8 cellular contexts compared by ENCODE assay signal in the genomic region with DNA sequence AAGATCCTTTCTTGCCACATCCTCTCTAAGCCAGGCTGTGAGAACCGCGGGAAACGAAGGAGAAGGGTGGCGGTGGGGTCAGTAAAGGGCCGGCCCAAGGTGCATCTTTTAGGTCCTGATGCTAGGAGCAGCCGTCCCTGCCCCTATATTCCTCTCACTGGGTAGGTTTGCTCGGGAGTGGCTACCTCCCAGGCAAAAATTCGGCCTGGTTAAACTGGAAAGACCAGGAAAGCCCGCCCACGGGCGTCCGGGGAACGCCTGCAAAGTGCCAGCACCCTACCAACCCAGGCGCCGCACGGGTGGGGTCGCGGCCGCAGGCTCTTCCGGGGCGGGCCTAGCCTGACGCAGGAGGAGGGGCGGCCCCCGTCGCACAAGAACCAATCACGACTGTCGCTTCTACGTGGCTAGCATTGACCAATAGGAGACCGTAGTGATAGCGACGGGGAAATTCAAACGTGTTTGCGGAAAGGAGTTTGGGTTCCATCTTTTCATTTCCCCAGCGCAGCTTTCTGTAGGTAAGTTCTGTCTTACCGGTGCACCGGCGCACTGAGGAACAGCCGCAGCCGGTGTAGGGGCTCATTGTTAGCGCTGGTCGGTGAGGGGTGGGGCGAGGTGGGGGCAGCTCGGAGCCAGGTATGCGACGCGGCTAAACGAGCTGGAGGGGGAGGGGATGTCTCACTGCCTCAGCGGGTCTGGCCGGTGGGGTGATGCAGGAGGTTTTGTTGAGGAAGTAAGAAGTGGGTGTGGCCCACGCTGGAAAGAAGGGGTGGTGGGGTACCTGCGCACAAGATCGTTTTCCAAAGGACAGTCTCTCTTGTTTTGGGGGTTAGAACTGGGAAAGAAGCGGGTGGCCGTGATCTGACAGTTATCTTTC. TPM values are rescaled to one million over a fixed set of nuclear protein-coding genes. Genes with fewer than 3 reads are reported as not detected.
DNase-seq lines count a peak whose midpoint lies in the region; ATAC-seq lines count a peak whose summit lies in the region.

TSS of gene TTK (plus strand) at position 451 of the 874 bp plus-strand sequence. CDS start 1,195 bp downstream, outside the sequence.

- in situ Hi-C loops in GM23248 (cut with MboI) = no loop called here

- no peaks in the 10 kb centered on the region for H3K36me3 ChIP-seq in GM23248 (ENCODE audit: low read depth)

- no peaks in the 10 kb centered on the region for H3K27me3 ChIP-seq in GM23248 (replicated peaks; ENCODE audit: insufficient read depth)

- peak within 1 kb of the TSS; percentile 95 for H3K4me3 Mint-ChIP-seq in activated T-helper 1 cell treated with anti-CD3 and anti-CD28 coated beads, Interleukin-12 subunit alpha, Interleukin-12 subunit beta, Interleukin-2, Interleukin-4 antibody, amounts not matched to agents 30 ng/mL and 10 ng/mL and 1 ng/mL, durations not matched to agents 14 hours and 24 hours and 36 hours
- peak within 1 kb of the TSS; percentile 90 to 98 (median 93) for H3K4me3 Mint-ChIP-seq in naive B cell
- peak within 1 kb of the TSS; percentile 98 for H3K4me3 Mint-ChIP-seq in stimulated activated memory B cell treated with anti-CD40 and anti-IgM and Interleukin-4, amounts not matched to agents 10 μg/mL and 1 μg/mL and 100 μg/mL, for 72 hours

- peaks cover 28% of the 10 kb centered on the region for H3K79me2 ChIP-seq in GM23248 (ENCODE audit: insufficient read depth)

- peaks cover 4% of the 10 kb centered on the region; the same call in 1 of the 2 replicates for H3K4me1 ChIP-seq in GM23248 (ENCODE audit: insufficient read depth)

- intact Hi-C loops in activated T-helper 1 cell treated with anti-CD3 and anti-CD28 coated beads, Interleukin-12 subunit alpha, Interleukin-12 subunit beta, Interleukin-2, Interleukin-4 antibody, amounts not matched to agents 30 ng/mL and 10 ng/mL and 1 ng/mL, durations not matched to agents 14 hours and 24 hours and 36 hours (cut with micrococcal nuclease) = loop anchor here (1.0 to 5.0 kb wide), 8 partner anchors 57 to 1748 kb away; partner anchors contain the start of genes BCKDHB, ELOVL4, HMGN3 and PHIP

- DNase-seq in DMS79 treated with DMSO at 0.1 percent for 48 hours (lab: John Stamatoyannopoulos, UW) (peak; percentile 97), GM23248 (peak; percentile 98), Kasumi-1 (lab: John Stamatoyannopoulos, UW) (peak; percentile 99), RPMI7951 (ENCODE audit: low read depth) (peak; percentile 95), fibroblast of gingiva (ENCODE audit: low read depth) (peak; percentile 97), naive B cell (peak; percentile 90)
- DNase-seq in activated T-helper 1 cell treated with anti-CD3 and anti-CD28 coated beads, Interleukin-12 subunit alpha, Interleukin-12 subunit beta, Interleukin-2, Interleukin-4 antibody, amounts not matched to agents 30 ng/mL and 10 ng/mL and 1 ng/mL, durations not matched to agents 14 hours and 24 hours and 36 hours (ENCODE audit: low spot score) = peak; percentile 92

- H3K27ac Mint-ChIP-seq in activated T-helper 1 cell treated with anti-CD3 and anti-CD28 coated beads, Interleukin-12 subunit alpha, Interleukin-12 subunit beta, Interleukin-2, Interleukin-4 antibody, amounts not matched to agents 30 ng/mL and 10 ng/mL and 1 ng/mL, durations not matched to agents 14 hours and 24 hours and 36 hours = peak within 1 kb of the TSS; percentile 94
- peak within 1 kb of the TSS; percentile 83 to 97 (median 92) for H3K27ac Mint-ChIP-seq in naive B cell
- H3K27ac Mint-ChIP-seq in stimulated activated memory B cell treated with anti-CD40 and anti-IgM and Interleukin-4, amounts not matched to agents 10 μg/mL and 1 μg/mL and 100 μg/mL, for 72 hours = peak within 1 kb of the TSS; percentile 59

- no peaks in the 10 kb centered on the region for H4K20me1 ChIP-seq in GM23248 (ENCODE audit: insufficient read depth)

- peak within 1 kb of the TSS; percentile 91 for H3K9ac ChIP-seq in GM23248

- peak; percentile 99 to 100 for ATAC-seq in naive B cell (ENCODE audit: low read depth in 2 of 2)
- peak; percentile 100 for ATAC-seq in stimulated activated memory B cell treated with anti-CD40 and anti-IgM and Interleukin-4, amounts not matched to agents 10 μg/mL and 1 μg/mL and 100 μg/mL, for 72 hours

- WGBS in GM23248 (ENCODE audit: low coverage in 1 of 2, low lambda C conversion rate in 2 of 2, missing lambda C conversion rate in 2 of 2), 2 experiments = 0 to 1% methylated on average over 49 to 54 of the region's 54 CpGs

- H3K4me3 ChIP-seq in GM23248 = peak within 1 kb of the TSS; percentile 86

- H3K9me3 Mint-ChIP-seq in activated T-helper 1 cell treated with anti-CD3 and anti-CD28 coated beads, Interleukin-12 subunit alpha, Interleukin-12 subunit beta, Interleukin-2, Interleukin-4 antibody, amounts not matched to agents 30 ng/mL and 10 ng/mL and 1 ng/mL, durations not matched to agents 14 hours and 24 hours and 36 hours = no peaks in the 10 kb centered on the region
- peaks cover 0 to 1% (median 0%) of the 10 kb centered on the region in 7 donors for H3K9me3 Mint-ChIP-seq in naive B cell
- H3K9me3 Mint-ChIP-seq in stimulated activated memory B cell treated with anti-CD40 and anti-IgM and Interleukin-4, amounts not matched to agents 10 μg/mL and 1 μg/mL and 100 μg/mL, for 72 hours = no peaks in the 10 kb centered on the region

- no peaks in the 10 kb centered on the region for H3F3A ChIP-seq in GM23248 (ENCODE audit: insufficient read depth)

- peak within 1 kb of the TSS; percentile 97 for H2AFZ ChIP-seq in GM23248

- H3K9me3 ChIP-seq in GM23248 (ENCODE audit: low read depth) = no peaks in the 10 kb centered on the region

- peaks cover 50% of the 10 kb centered on the region for H3K4me1 Mint-ChIP-seq in activated T-helper 1 cell treated with anti-CD3 and anti-CD28 coated beads, Interleukin-12 subunit alpha, Interleukin-12 subunit beta, Interleukin-2, Interleukin-4 antibody, amounts not matched to agents 30 ng/mL and 10 ng/mL and 1 ng/mL, durations not matched to agents 14 hours and 24 hours and 36 hours (ENCODE audit: low read depth)
- peaks cover 13 to 19% (median 16%) of the 10 kb centered on the region in 3 donors for H3K4me1 Mint-ChIP-seq in naive B cell
- peaks cover 12% of the 10 kb centered on the region for H3K4me1 Mint-ChIP-seq in stimulated activated memory B cell treated with anti-CD40 and anti-IgM and Interleukin-4, amounts not matched to agents 10 μg/mL and 1 μg/mL and 100 μg/mL, for 72 hours

- peaks cover 17% of the 10 kb centered on the region for H3K36me3 Mint-ChIP-seq in activated T-helper 1 cell treated with anti-CD3 and anti-CD28 coated beads, Interleukin-12 subunit alpha, Interleukin-12 subunit beta, Interleukin-2, Interleukin-4 antibody, amounts not matched to agents 30 ng/mL and 10 ng/mL and 1 ng/mL, durations not matched to agents 14 hours and 24 hours and 36 hours (ENCODE audit: low read depth)
- no peaks in the 10 kb centered on the region for H3K36me3 Mint-ChIP-seq in naive B cell
- H3K36me3 Mint-ChIP-seq in stimulated activated memory B cell treated with anti-CD40 and anti-IgM and Interleukin-4, amounts not matched to agents 10 μg/mL and 1 μg/mL and 100 μg/mL, for 72 hours = no peaks in the 10 kb centered on the region

- H3K4me2 ChIP-seq in GM23248 (ENCODE audit: unreplicated experiment) = peak within 1 kb of the TSS; percentile 85

- peak within 1 kb of the TSS; percentile 94 for H3K27ac ChIP-seq in GM23248

- no peaks in the 10 kb centered on the region for H3K27me3 Mint-ChIP-seq in activated T-helper 1 cell treated with anti-CD3 and anti-CD28 coated beads, Interleukin-12 subunit alpha, Interleukin-12 subunit beta, Interleukin-2, Interleukin-4 antibody, amounts not matched to agents 30 ng/mL and 10 ng/mL and 1 ng/mL, durations not matched to agents 14 hours and 24 hours and 36 hours (ENCODE audit: insufficient read depth)
- peaks cover 0 to 13% (median 0%) of the 10 kb centered on the region in 3 donors for H3K27me3 Mint-ChIP-seq in naive B cell
- H3K27me3 Mint-ChIP-seq in stimulated activated memory B cell treated with anti-CD40 and anti-IgM and Interleukin-4, amounts not matched to agents 10 μg/mL and 1 μg/mL and 100 μg/mL, for 72 hours = no peaks in the 10 kb centered on the region

- H3K9me2 ChIP-seq in GM23248 (ENCODE audit: insufficient read depth) = no peaks in the 10 kb centered on the region

RNA-seq across cellular contexts. Expression of gene TTK, which starts in this region (rescaled TPM):
- total RNA-seq in GM23248 (2014; rRNA removed; shearing (Covaris generic)) = 12.0 and 16.7 TPM in 2 replicates
- polyA plus RNA-seq in GM23248 (2016; fragmentation: Nextera tagmentation; extraction: Ambion mirVana) = 7.8 and 8.7 TPM in 2 replicates
- total RNA-seq in RPMI7951 (2014; rRNA removed; shearing (Covaris generic)) = 122 and 146 TPM in 2 replicates
- 22.4 and 23.5 TPM in 2 replicates for total RNA-seq in activated T-helper 1 cell treated with anti-CD3 and anti-CD28 coated beads, Interleukin-12 subunit alpha, Interleukin-12 subunit beta, Interleukin-2, Interleukin-4 antibody, amounts not matched to agents 30 ng/mL and 10 ng/mL and 1 ng/mL, durations not matched to agents 14 hours and 24 hours and 36 hours
- polyA plus RNA-seq in naive B cell (ENCODE audit: low read depth in 6 of 6) = 1 to 10 TPM in 1 of 6 donors, under 1 TPM in 4, not detected in 1; 0.29 to 1.2 (median 0.78) TPM

Comparison
In these comparisons a context has a peak if more than half of its experiments do, and no peak if none do; other contexts are left out.
1. Peak in every context shown above with its lines: DNase-seq, ATAC-seq, H3K4me3 ChIP-seq and H3K27ac ChIP-seq.